Comparison of ENCODE assay signal across 26 cellular contexts in the genomic region with DNA sequence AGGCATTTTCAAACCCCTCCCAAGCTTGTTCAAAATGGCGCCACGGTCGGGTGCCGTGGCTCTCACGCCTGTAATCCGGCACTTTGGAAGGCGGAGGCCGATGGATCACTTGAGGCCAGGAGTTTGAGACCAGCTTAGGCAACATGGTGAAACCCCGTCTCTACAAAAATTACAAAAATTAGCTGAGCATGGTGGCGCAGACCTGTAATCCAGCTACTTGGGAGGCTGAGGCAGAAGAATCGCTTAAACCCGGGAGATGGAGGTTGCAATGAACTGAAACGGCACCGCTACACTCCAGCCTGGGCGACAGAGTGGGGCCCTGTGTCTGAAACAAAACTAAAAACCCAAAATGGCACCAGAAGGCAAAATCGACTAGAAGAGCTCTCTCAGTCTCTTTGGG.
"Had no signal": no experiment of that assay in that cellular context is flagged by ENCODE, and none has a peak within 500 bp of the region (broad histone marks: within the 10 kb centered on the region; RNA-seq: fewer than 3 reads in every experiment).

No MANE protein-coding gene starts in this region.

- H3K36me3 Mint-ChIP-seq: activated naive CD4-positive, alpha-beta T cell treated with anti-CD3 and anti-CD28 coated beads, Interleukin-2, amount 50 U/mL, for 24 hours; activated naive CD8-positive, alpha-beta T cell treated with anti-CD3 and anti-CD28 coated beads for 36 hours had no signal

- DNase-seq: activated B cell treated with CpG ODN at 0.5 μM for 24 hours; activated CD4-positive, alpha-beta T cell treated with anti-CD3 and anti-CD28 coated beads for 48 hours; activated CD4-positive, alpha-beta T cell treated with anti-CD3 and anti-CD28 coated beads, Interleukin-2, amount 50 U/mL, for 1 hour; activated CD4-positive, alpha-beta T cell treated with anti-CD3 and anti-CD28 coated beads, Interleukin-2, amount 50 U/mL, for 48 hours; activated effector memory CD4-positive, alpha-beta T cell treated with Interleukin-2 at 50 U/mL for 16 hours; activated naive CD4-positive, alpha-beta T cell treated with anti-CD3 and anti-CD28 coated beads for 36 hours; activated naive CD8-positive, alpha-beta T cell treated with anti-CD3 and anti-CD28 coated beads for 36 hours; activated naive CD8-positive, alpha-beta T cell treated with anti-CD3 and anti-CD28 coated beads, Interleukin-2, amount 50 U/mL, for 24 hours; activated T-cell treated with anti-CD3 and anti-CD28 coated beads, Interleukin-2, amount 50 U/mL, for 4 hours; adrenal gland; amygdala; aorta; body of pancreas; caudate nucleus; effector CD8-positive, alpha-beta T cell; esophagus squamous epithelium; foreskin melanocyte; T-helper 1 cell; T-helper 17 cell; T1000; WERI-Rb-1 had no signal

- H3K4me1 Mint-ChIP-seq: activated B cell treated with CpG ODN at 0.5 μM for 24 hours; activated naive CD4-positive, alpha-beta T cell treated with anti-CD3 and anti-CD28 coated beads, Interleukin-2, amount 50 U/mL, for 24 hours had no signal

- ATAC-seq: activated CD4-positive, CD25-positive, alpha-beta regulatory T cell treated with anti-CD3 and anti-CD28 coated beads, Interleukin-2, amount 50 U/mL, for 24 hours; activated naive CD8-positive, alpha-beta T cell treated with anti-CD3 and anti-CD28 coated beads, Interleukin-2, amount 50 U/mL, for 24 hours; activated T-cell treated with anti-CD3 and anti-CD28 coated beads, Interleukin-2, amount 50 U/mL, for 4 hours; activated T-helper 17 cell treated with anti-CD3 and anti-CD28 coated beads, Interleukin-2, amount 50 U/mL, for 72 hours; body of pancreas; gastroesophageal sphincter; T-helper 17 cell had no signal

- H3K4me3 Mint-ChIP-seq: activated B cell treated with CpG ODN at 0.5 μM for 24 hours; activated naive CD4-positive, alpha-beta T cell treated with anti-CD3 and anti-CD28 coated beads for 36 hours; activated naive CD4-positive, alpha-beta T cell treated with anti-CD3 and anti-CD28 coated beads, Interleukin-2, amount 50 U/mL, for 24 hours; activated naive CD8-positive, alpha-beta T cell treated with anti-CD3 and anti-CD28 coated beads for 36 hours; activated naive CD8-positive, alpha-beta T cell treated with anti-CD3 and anti-CD28 coated beads, Interleukin-2, amount 50 U/mL, for 24 hours; activated T-cell treated with anti-CD3 and anti-CD28 coated beads, Interleukin-2, amount 50 U/mL, for 4 hours; activated T-helper 17 cell treated with anti-CD3 and anti-CD28 coated beads, Interleukin-2, amount 50 U/mL, for 72 hours; T-helper 17 cell; T-helper 2 cell treated with Interferon-gamma antibody and Interleukin-4, amounts not matched to agents 5 μg/mL and 100 μg/mL, for 36 hours had no signal

- H3K27ac Mint-ChIP-seq: activated B cell treated with CpG ODN at 0.5 μM for 24 hours; activated naive CD4-positive, alpha-beta T cell treated with anti-CD3 and anti-CD28 coated beads for 36 hours; activated naive CD4-positive, alpha-beta T cell treated with anti-CD3 and anti-CD28 coated beads, Interleukin-2, amount 50 U/mL, for 24 hours; activated naive CD8-positive, alpha-beta T cell treated with anti-CD3 and anti-CD28 coated beads for 36 hours; activated naive CD8-positive, alpha-beta T cell treated with anti-CD3 and anti-CD28 coated beads, Interleukin-2, amount 50 U/mL, for 24 hours; activated T-helper 17 cell treated with anti-CD3 and anti-CD28 coated beads, Interleukin-2, amount 50 U/mL, for 72 hours; T-helper 17 cell; T-helper 2 cell treated with Interferon-gamma antibody and Interleukin-4, amounts not matched to agents 5 μg/mL and 100 μg/mL, for 36 hours had no signal

- H3K9me3 Mint-ChIP-seq: activated B cell treated with CpG ODN at 0.5 μM for 24 hours; activated naive CD4-positive, alpha-beta T cell treated with anti-CD3 and anti-CD28 coated beads for 36 hours; activated naive CD4-positive, alpha-beta T cell treated with anti-CD3 and anti-CD28 coated beads, Interleukin-2, amount 50 U/mL, for 24 hours; activated naive CD8-positive, alpha-beta T cell treated with anti-CD3 and anti-CD28 coated beads for 36 hours; activated naive CD8-positive, alpha-beta T cell treated with anti-CD3 and anti-CD28 coated beads, Interleukin-2, amount 50 U/mL, for 24 hours; activated T-cell treated with anti-CD3 and anti-CD28 coated beads, Interleukin-2, amount 50 U/mL, for 4 hours; activated T-helper 17 cell treated with anti-CD3 and anti-CD28 coated beads, Interleukin-2, amount 50 U/mL, for 72 hours; T-helper 2 cell treated with Interferon-gamma antibody and Interleukin-4, amounts not matched to agents 5 μg/mL and 100 μg/mL, for 36 hours had no signal

- H3K27me3 Mint-ChIP-seq: activated naive CD4-positive, alpha-beta T cell treated with anti-CD3 and anti-CD28 coated beads, Interleukin-2, amount 50 U/mL, for 24 hours had no signal
